ENCODE assay signal across 1 cellular context in the genomic region with DNA sequence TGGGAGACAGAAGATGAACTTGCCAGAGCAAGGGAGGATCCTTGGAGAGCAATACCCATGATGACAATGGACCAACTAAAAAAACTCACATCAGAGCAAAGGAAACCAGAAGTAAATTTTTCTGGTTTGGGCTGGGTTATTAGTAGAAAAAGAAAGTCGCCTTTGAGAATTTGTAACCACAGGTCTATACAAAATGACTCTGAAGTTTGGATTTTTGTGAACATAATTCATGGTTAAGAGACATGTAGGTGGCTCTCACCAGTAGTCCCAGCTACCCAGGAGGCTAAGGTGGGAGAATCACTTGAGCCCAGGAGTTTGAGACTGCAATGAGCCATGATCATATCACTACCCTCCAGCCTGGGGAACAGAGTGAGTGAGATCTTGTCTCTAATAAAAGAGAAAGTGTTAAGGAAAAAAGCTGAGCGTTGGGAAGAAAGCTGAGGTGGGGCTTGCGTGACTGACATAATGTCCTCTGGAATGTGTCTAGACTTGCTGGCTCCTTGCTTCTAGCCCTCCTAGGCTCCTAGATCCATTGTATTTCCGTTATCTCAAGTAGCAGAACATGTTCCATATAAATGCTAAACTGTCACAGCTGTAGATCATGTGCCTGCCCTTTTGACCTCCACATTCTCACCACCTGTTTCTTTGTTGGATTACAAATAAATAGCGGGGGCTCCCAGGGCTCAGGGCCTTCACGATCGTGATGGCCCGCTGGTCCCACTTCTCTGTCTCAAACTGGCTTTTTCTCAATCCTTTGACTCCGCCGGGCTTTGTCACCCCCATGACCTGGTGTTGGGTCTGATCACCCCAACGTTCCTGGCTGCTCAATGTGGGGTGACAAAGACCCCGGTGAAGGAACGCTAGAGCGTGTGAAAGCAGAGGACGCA.
TF ChIP-seq lines count a peak whose summit lies in the region.

No MANE protein-coding gene starts in this region.

TF ChIP-seq in GM12878, 131 proteins besides CTCF, POLR2A, EP300 and RAD21 (continued from another document and continues in another):
- TF ChIP-seq, protein P1, sequence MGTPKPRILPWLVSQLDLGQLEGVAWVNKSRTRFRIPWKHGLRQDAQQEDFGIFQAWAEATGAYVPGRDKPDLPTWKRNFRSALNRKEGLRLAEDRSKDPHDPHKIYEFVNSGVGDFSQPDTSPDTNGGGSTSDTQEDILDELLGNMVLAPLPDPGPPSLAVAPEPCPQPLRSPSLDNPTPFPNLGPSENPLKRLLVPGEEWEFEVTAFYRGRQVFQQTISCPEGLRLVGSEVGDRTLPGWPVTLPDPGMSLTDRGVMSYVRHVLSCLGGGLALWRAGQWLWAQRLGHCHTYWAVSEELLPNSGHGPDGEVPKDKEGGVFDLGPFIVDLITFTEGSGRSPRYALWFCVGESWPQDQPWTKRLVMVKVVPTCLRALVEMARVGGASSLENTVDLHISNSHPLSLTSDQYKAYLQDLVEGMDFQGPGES (IDR thresholded peaks at IDR 0.05) = no peak
- TF ChIP-seq, protein P2, sequence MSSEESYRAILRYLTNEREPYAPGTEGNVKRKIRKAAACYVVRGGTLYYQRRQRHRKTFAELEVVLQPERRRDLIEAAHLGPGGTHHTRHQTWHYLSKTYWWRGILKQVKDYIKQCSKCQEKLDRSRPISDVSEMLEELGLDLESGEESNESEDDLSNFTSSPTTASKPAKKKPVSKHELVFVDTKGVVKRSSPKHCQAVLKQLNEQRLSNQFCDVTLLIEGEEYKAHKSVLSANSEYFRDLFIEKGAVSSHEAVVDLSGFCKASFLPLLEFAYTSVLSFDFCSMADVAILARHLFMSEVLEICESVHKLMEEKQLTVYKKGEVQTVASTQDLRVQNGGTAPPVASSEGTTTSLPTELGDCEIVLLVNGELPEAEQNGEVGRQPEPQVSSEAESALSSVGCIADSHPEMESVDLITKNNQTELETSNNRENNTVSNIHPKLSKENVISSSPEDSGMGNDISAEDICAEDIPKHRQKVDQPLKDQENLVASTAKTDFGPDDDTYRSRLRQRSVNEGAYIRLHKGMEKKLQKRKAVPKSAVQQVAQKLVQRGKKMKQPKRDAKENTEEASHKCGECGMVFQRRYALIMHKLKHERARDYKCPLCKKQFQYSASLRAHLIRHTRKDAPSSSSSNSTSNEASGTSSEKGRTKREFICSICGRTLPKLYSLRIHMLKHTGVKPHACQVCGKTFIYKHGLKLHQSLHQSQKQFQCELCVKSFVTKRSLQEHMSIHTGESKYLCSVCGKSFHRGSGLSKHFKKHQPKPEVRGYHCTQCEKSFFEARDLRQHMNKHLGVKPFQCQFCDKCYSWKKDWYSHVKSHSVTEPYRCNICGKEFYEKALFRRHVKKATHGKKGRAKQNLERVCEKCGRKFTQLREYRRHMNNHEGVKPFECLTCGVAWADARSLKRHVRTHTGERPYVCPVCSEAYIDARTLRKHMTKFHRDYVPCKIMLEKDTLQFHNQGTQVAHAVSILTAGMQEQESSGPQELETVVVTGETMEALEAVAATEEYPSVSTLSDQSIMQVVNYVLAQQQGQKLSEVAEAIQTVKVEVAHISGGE (CRISPR knock-in tag; IDR thresholded peaks at IDR 0.05) = no peak
- TF ChIP-seq LARP7 (IDR thresholded peaks at IDR 0.05) (no peak), POLR2AphosphoS5 (IDR thresholded peaks at IDR 0.05; ENCODE audit: low read length) (peak; percentile 47; the same call in 1 of the 2 replicates), DPF2 (IDR thresholded peaks at IDR 0.05) (peak; percentile 62; the same call in 1 of the 2 replicates), RB1 (IDR thresholded peaks at IDR 0.05; ENCODE audit: borderline replicate concordance) (no peak), ZNF207 (IDR thresholded peaks at IDR 0.05; ENCODE audit: borderline replicate concordance) (no peak), PML (IDR thresholded peaks at IDR 0.05; ENCODE audit: low read length) (0 out of 2 replicates have a peak, but pooled peaks have one; percentile 41), SIN3A (IDR thresholded peaks at IDR 0.05; ENCODE audit: low read depth, low read length) (no peak), IKZF2 (IDR thresholded peaks at IDR 0.05) (peak; percentile 49 to 56; a peak in 2 of 4 replicates), NBN (IDR thresholded peaks at IDR 0.05) (no peak), GATAD2B (conservative IDR thresholded peaks at IDR 0.05; ENCODE audit: low read depth) (no peak), JUNB (IDR thresholded peaks at IDR 0.05) (peak; percentile 81), CBX3 (IDR thresholded peaks at IDR 0.05; ENCODE audit: borderline replicate concordance, low read depth) (no peak), RUNX3 (IDR thresholded peaks at IDR 0.05; ENCODE audit: low read length) (peak; percentile 96), ZNF274 (IDR thresholded peaks at IDR 0.05; ENCODE audit: insufficient read depth, insufficient read length) (no peak), CHD1 (IDR thresholded peaks at IDR 0.05; ENCODE audit: low read depth, low read length) (no peak), TCF3 (IDR thresholded peaks at IDR 0.05; ENCODE audit: borderline replicate concordance, insufficient read depth, low read depth, low read length) (no peak), ZNF24 (IDR thresholded peaks at IDR 0.05) (no peak), SUPT20H (IDR thresholded peaks at IDR 0.05; ENCODE audit: borderline replicate concordance, control insufficient read depth, low read depth, low read length) (no peak), HDAC2 (IDR thresholded peaks at IDR 0.05) (no peak), JUND (IDR thresholded peaks at IDR 0.05; ENCODE audit: low read depth, low read length) (no peak), ASH2L (IDR thresholded peaks at IDR 0.05; ENCODE audit: borderline replicate concordance, low read depth) (0 out of 2 replicates have a peak, but pooled peaks have one; percentile 47)
- TF ChIP-seq, protein P3, sequence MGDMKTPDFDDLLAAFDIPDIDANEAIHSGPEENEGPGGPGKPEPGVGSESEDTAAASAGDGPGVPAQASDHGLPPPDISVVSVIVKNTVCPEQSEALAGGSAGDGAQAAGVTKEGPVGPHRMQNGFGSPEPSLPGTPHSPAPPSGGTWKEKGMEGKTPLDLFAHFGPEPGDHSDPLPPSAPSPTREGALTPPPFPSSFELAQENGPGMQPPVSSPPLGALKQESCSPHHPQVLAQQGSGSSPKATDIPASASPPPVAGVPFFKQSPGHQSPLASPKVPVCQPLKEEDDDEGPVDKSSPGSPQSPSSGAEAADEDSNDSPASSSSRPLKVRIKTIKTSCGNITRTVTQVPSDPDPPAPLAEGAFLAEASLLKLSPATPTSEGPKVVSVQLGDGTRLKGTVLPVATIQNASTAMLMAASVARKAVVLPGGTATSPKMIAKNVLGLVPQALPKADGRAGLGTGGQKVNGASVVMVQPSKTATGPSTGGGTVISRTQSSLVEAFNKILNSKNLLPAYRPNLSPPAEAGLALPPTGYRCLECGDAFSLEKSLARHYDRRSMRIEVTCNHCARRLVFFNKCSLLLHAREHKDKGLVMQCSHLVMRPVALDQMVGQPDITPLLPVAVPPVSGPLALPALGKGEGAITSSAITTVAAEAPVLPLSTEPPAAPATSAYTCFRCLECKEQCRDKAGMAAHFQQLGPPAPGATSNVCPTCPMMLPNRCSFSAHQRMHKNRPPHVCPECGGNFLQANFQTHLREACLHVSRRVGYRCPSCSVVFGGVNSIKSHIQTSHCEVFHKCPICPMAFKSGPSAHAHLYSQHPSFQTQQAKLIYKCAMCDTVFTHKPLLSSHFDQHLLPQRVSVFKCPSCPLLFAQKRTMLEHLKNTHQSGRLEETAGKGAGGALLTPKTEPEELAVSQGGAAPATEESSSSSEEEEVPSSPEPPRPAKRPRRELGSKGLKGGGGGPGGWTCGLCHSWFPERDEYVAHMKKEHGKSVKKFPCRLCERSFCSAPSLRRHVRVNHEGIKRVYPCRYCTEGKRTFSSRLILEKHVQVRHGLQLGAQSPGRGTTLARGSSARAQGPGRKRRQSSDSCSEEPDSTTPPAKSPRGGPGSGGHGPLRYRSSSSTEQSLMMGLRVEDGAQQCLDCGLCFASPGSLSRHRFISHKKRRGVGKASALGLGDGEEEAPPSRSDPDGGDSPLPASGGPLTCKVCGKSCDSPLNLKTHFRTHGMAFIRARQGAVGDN (IDR thresholded peaks at IDR 0.05) = no peak
- TF ChIP-seq, protein P4, sequence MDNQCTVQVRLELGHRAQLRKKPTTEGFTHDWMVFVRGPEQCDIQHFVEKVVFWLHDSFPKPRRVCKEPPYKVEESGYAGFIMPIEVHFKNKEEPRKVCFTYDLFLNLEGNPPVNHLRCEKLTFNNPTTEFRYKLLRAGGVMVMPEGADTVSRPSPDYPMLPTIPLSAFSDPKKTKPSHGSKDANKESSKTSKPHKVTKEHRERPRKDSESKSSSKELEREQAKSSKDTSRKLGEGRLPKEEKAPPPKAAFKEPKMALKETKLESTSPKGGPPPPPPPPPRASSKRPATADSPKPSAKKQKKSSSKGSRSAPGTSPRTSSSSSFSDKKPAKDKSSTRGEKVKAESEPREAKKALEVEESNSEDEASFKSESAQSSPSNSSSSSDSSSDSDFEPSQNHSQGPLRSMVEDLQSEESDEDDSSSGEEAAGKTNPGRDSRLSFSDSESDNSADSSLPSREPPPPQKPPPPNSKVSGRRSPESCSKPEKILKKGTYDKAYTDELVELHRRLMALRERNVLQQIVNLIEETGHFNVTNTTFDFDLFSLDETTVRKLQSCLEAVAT (IDR thresholded peaks at IDR 0.05) = no peak
- TF ChIP-seq, protein P5, sequence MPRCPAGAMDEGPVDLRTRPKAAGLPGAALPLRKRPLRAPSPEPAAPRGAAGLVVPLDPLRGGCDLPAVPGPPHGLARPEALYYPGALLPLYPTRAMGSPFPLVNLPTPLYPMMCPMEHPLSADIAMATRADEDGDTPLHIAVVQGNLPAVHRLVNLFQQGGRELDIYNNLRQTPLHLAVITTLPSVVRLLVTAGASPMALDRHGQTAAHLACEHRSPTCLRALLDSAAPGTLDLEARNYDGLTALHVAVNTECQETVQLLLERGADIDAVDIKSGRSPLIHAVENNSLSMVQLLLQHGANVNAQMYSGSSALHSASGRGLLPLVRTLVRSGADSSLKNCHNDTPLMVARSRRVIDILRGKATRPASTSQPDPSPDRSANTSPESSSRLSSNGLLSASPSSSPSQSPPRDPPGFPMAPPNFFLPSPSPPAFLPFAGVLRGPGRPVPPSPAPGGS (IDR thresholded peaks at IDR 0.05; ENCODE audit: borderline replicate concordance, insufficient read depth, low read depth, low read length, poor library complexity, severe bottlenecking) = no peak
- TF ChIP-seq, protein P6, sequence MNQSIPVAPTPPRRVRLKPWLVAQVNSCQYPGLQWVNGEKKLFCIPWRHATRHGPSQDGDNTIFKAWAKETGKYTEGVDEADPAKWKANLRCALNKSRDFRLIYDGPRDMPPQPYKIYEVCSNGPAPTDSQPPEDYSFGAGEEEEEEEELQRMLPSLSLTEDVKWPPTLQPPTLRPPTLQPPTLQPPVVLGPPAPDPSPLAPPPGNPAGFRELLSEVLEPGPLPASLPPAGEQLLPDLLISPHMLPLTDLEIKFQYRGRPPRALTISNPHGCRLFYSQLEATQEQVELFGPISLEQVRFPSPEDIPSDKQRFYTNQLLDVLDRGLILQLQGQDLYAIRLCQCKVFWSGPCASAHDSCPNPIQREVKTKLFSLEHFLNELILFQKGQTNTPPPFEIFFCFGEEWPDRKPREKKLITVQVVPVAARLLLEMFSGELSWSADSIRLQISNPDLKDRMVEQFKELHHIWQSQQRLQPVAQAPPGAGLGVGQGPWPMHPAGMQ (IDR thresholded peaks at IDR 0.05; ENCODE audit: borderline replicate concordance) = no peak
- TF ChIP-seq, protein P7, sequence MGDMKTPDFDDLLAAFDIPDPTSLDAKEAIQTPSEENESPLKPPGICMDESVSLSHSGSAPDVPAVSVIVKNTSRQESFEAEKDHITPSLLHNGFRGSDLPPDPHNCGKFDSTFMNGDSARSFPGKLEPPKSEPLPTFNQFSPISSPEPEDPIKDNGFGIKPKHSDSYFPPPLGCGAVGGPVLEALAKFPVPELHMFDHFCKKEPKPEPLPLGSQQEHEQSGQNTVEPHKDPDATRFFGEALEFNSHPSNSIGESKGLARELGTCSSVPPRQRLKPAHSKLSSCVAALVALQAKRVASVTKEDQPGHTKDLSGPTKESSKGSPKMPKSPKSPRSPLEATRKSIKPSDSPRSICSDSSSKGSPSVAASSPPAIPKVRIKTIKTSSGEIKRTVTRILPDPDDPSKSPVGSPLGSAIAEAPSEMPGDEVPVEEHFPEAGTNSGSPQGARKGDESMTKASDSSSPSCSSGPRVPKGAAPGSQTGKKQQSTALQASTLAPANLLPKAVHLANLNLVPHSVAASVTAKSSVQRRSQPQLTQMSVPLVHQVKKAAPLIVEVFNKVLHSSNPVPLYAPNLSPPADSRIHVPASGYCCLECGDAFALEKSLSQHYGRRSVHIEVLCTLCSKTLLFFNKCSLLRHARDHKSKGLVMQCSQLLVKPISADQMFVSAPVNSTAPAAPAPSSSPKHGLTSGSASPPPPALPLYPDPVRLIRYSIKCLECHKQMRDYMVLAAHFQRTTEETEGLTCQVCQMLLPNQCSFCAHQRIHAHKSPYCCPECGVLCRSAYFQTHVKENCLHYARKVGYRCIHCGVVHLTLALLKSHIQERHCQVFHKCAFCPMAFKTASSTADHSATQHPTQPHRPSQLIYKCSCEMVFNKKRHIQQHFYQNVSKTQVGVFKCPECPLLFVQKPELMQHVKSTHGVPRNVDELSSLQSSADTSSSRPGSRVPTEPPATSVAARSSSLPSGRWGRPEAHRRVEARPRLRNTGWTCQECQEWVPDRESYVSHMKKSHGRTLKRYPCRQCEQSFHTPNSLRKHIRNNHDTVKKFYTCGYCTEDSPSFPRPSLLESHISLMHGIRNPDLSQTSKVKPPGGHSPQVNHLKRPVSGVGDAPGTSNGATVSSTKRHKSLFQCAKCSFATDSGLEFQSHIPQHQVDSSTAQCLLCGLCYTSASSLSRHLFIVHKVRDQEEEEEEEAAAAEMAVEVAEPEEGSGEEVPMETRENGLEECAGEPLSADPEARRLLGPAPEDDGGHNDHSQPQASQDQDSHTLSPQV (IDR thresholded peaks at IDR 0.05) = no peak
- TF ChIP-seq, protein P8, sequence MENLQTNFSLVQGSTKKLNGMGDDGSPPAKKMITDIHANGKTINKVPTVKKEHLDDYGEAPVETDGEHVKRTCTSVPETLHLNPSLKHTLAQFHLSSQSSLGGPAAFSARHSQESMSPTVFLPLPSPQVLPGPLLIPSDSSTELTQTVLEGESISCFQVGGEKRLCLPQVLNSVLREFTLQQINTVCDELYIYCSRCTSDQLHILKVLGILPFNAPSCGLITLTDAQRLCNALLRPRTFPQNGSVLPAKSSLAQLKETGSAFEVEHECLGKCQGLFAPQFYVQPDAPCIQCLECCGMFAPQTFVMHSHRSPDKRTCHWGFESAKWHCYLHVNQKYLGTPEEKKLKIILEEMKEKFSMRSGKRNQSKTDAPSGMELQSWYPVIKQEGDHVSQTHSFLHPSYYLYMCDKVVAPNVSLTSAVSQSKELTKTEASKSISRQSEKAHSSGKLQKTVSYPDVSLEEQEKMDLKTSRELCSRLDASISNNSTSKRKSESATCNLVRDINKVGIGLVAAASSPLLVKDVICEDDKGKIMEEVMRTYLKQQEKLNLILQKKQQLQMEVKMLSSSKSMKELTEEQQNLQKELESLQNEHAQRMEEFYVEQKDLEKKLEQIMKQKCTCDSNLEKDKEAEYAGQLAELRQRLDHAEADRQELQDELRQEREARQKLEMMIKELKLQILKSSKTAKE (IDR thresholded peaks at IDR 0.05; ENCODE audit: low read depth, poor library complexity, severe bottlenecking) = peak; percentile 61
